Comparison of ENCODE assay signal across 1 cellular context in genomic region chr2:240728361-240728760, GRCh38.
TF ChIP-seq lines count a peak whose summit lies in the region.

No MANE protein-coding gene starts in this region.

TF ChIP-seq in GM23338, 12 proteins besides CTCF, POLR2A, EP300 and RAD21 (continued from another document):
- TF ChIP-seq REST (IDR thresholded peaks at IDR 0.05; ENCODE audit: unreplicated experiment) (no peak), JUNB (IDR thresholded peaks at IDR 0.05; ENCODE audit: unreplicated experiment) (no peak), POLR2AphosphoS5 (IDR thresholded peaks at IDR 0.05; ENCODE audit: low read depth) (no peak), ZNF462 (CRISPR knock-in tag; IDR thresholded peaks at IDR 0.05) (no peak), ZNF331 (CRISPR knock-in tag; IDR thresholded peaks at IDR 0.05; ENCODE audit: low read depth) (no peak)
